Comparison of ENCODE assay signal across 15 cellular contexts in genomic region chr2:84792856-84793522, GRCh38.
"Had no signal": no experiment of that assay in that cellular context is flagged by ENCODE, and none has a peak within 500 bp of the region (broad histone marks: within the 10 kb centered on the region; RNA-seq: fewer than 3 reads in every experiment).

No MANE protein-coding gene starts in this region.

- H3K27me3 ChIP-seq: dorsolateral prefrontal cortex, esophagus muscularis mucosa, gastroesophageal sphincter, tibial artery had no signal

- H3K27ac ChIP-seq: dorsolateral prefrontal cortex, esophagus muscularis mucosa, gastroesophageal sphincter, lower lobe of right lung, parathyroid adenoma, skin epidermis, tibial artery had no signal

- H3K27me3 Mint-ChIP-seq: activated naive CD8-positive, alpha-beta T cell had no signal

- ATAC-seq: activated CD4-positive, CD25-positive, alpha-beta regulatory T cell treated with anti-CD3 and anti-CD28 coated beads, Interleukin-2, amount 50 U/mL, for 24 hours; gastroesophageal sphincter; lower lobe of right lung had no signal

- DNase-seq: activated effector memory CD4-positive, alpha-beta T cell treated with Interleukin-2 at 50 U/mL for 16 hours; activated T-cell treated with anti-CD3 and anti-CD28 coated beads, Interleukin-2, amount 50 U/mL, for 1 hour; dorsolateral prefrontal cortex; kidney glomerular epithelial cell; lower lobe of right lung; midbrain; retina; T-helper 2 cell; tibial artery had no signal

- H3K4me1 ChIP-seq: esophagus muscularis mucosa, gastroesophageal sphincter, lower lobe of right lung, parathyroid adenoma, tibial artery had no signal

- H3K4me3 Mint-ChIP-seq: activated naive CD8-positive, alpha-beta T cell had no signal

- H3K27ac Mint-ChIP-seq: activated naive CD8-positive, alpha-beta T cell had no signal
